ENCODE assay signal across 6 cellular contexts in the genomic region with DNA sequence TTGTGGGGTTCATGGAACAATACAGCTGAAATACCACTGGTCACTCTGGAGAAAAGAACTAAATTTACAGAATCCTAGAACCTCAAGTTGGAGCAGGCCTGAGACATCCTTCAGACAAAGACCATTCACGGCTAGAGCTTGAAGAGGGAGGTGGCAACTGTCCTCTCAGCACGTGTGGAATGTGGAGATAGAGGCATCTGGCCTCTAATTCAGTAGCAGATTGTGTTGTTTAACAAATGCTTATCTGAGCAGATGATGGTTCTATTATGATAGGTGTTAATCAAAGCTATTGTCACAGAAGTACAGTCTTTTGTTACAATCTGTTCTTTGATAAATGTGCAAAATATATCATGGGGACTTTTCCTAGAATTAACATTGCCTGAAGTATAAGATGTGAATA.
"Had no signal": no experiment of that assay in that cellular context is flagged by ENCODE, and none has a peak within 500 bp of the region (broad histone marks: within the 10 kb centered on the region; RNA-seq: fewer than 3 reads in every experiment).

No MANE protein-coding gene starts in this region.

- DNase-seq: GM23248, GOT3, H9, HCEC 1CT, KBM-7 had no signal

- ATAC-seq: HepG2 had no signal
